ENCODE assay signal across 9 cellular contexts in genomic region chr22:40414838-40415505, GRCh38. TPM values are rescaled to one million over a fixed set of nuclear protein-coding genes. Genes with fewer than 3 reads are reported as not detected.
A peak's percentile ranks its signal among the peaks of the same experiment; 100 is the strongest.
DNase-seq lines count a peak whose midpoint lies in the region; ATAC-seq and TF ChIP-seq lines count a peak whose summit lies in the region.
"Had no signal": no experiment of that assay in that cellular context is flagged by ENCODE, and none has a peak within 500 bp of the region (broad histone marks: within the 10 kb centered on the region; RNA-seq: fewer than 3 reads in every experiment).

No MANE protein-coding gene starts in this region.

- H3K36me3 ChIP-seq in esophagus muscularis mucosa (peaks cover 40 to 67% (median 64%) of the 10 kb centered on the region in 4 donors), upper lobe of left lung (peaks cover 16 to 65% (median 57%) of the 10 kb centered on the region in 4 donors)

- H3K9me3 ChIP-seq in esophagus muscularis mucosa (no peaks in the 10 kb centered on the region), upper lobe of left lung (no peaks in the 10 kb centered on the region)

- H3K4me1 ChIP-seq in esophagus muscularis mucosa (peaks cover 5 to 26% (median 22%) of the 10 kb centered on the region in 4 donors), upper lobe of left lung (peaks cover 6 to 19% (median 12%) of the 10 kb centered on the region in 4 donors)

- no peaks in the 10 kb centered on the region for H3K27me3 ChIP-seq in esophagus muscularis mucosa
- no peaks in the 10 kb centered on the region for H3K27me3 ChIP-seq in upper lobe of left lung

- H3K9me3 Mint-ChIP-seq in stimulated activated naive CD8-positive, alpha-beta T cell treated with anti-CD3 and anti-CD28 coated beads, Interleukin-15, Interleukin-2, amounts not matched to agents 100 ng/mL and 50 ng/mL, for 24 hours: no peaks in the 10 kb centered on the region

- H3K4me3 ChIP-seq in esophagus muscularis mucosa (no peak overlapping the region), upper lobe of left lung (no peak overlapping the region)

- peaks cover 44% of the 10 kb centered on the region for H3K4me1 Mint-ChIP-seq in stimulated activated naive CD8-positive, alpha-beta T cell treated with anti-CD3 and anti-CD28 coated beads, Interleukin-15, Interleukin-2, amounts not matched to agents 100 ng/mL and 50 ng/mL, for 24 hours (ENCODE audit: low read depth)

- no peak for TF ChIP-seq POLR2A in esophagus muscularis mucosa (IDR thresholded peaks at IDR 0.05; ENCODE audit: low read depth)
- no peak for TF ChIP-seq POLR2A in upper lobe of left lung (IDR thresholded peaks at IDR 0.05)

- TF ChIP-seq CTCF in esophagus muscularis mucosa (IDR thresholded peaks at IDR 0.05) (no peak), upper lobe of left lung (IDR thresholded peaks at IDR 0.05) (no peak)

- intact Hi-C loops in esophagus muscularis mucosa (cut with DNase I): no loop called here

- no peak for ATAC-seq in stimulated activated naive CD8-positive, alpha-beta T cell treated with anti-CD3 and anti-CD28 coated beads, Interleukin-15, Interleukin-2, amounts not matched to agents 100 U/mL and 50 U/mL, for 24 hours
- ATAC-seq in upper lobe of left lung (ENCODE audit: low FRiP score in 2 of 2) (peak in 1 of 2 donors; percentile 3), GM18519 (IDR thresholded peaks at IDR 0.05; ENCODE audit: low FRiP score, unreplicated experiment) (no peak)

- H3K27ac Mint-ChIP-seq in stimulated activated naive CD8-positive, alpha-beta T cell treated with anti-CD3 and anti-CD28 coated beads, Interleukin-15, Interleukin-2, amounts not matched to agents 100 ng/mL and 50 ng/mL, for 24 hours: peak overlapping the region; percentile 76

- H3K4me3 Mint-ChIP-seq in stimulated activated naive CD8-positive, alpha-beta T cell treated with anti-CD3 and anti-CD28 coated beads, Interleukin-15, Interleukin-2, amounts not matched to agents 100 ng/mL and 50 ng/mL, for 24 hours: no peak overlapping the region

- TF ChIP-seq EP300 in esophagus muscularis mucosa (IDR thresholded peaks at IDR 0.05) (no peak), upper lobe of left lung (IDR thresholded peaks at IDR 0.05) (no peak)

- H3K27me3 Mint-ChIP-seq in stimulated activated naive CD8-positive, alpha-beta T cell treated with anti-CD3 and anti-CD28 coated beads, Interleukin-15, Interleukin-2, amounts not matched to agents 100 ng/mL and 50 ng/mL, for 24 hours: no peaks in the 10 kb centered on the region

- peaks cover 46% of the 10 kb centered on the region for H3K36me3 Mint-ChIP-seq in stimulated activated naive CD8-positive, alpha-beta T cell treated with anti-CD3 and anti-CD28 coated beads, Interleukin-15, Interleukin-2, amounts not matched to agents 100 ng/mL and 50 ng/mL, for 24 hours (ENCODE audit: low read depth)

- no peak for DNase-seq in stimulated activated naive CD8-positive, alpha-beta T cell treated with anti-CD3 and anti-CD28 coated beads, Interleukin-15, Interleukin-2, amounts not matched to agents 100 U/mL and 50 U/mL, for 24 hours
- peak; percentile 90 for DNase-seq in RPMI8226
- DNase-seq in esophagus muscularis mucosa (ENCODE audit: extremely low spot score): no peak
- DNase-seq in upper lobe of left lung: peak in 1 of 2 donors; percentile 65
- DNase-seq in GOT3 (lab: John Stamatoyannopoulos, UW): no peak
- no peak for DNase-seq in NCI-H69 (lab: John Stamatoyannopoulos, UW)
- DNase-seq: activated CD8-positive, alpha-beta memory T cell treated with anti-CD3 and anti-CD28 coated beads for 24 hours had no signal

- H3K27ac ChIP-seq in esophagus muscularis mucosa (replicated peaks in 1 of 4) (peak overlapping the region in 3 of 4 donors; percentile 2 to 39 (median 9)), upper lobe of left lung (peak overlapping the region in 3 of 4 donors; percentile 55 to 68 (median 61))

- WGBS in esophagus muscularis mucosa: 91% methylated on average over 10 of the region's 10 CpGs
- 93 to 98% methylated on average over 9 to 10 of the region's 10 CpGs for WGBS in upper lobe of left lung, 2 donors

RNA-seq across cellular contexts. Expression of gene SGSM3, which starts 44.6 kb away (rescaled TPM):
- 10 to 100 TPM; 29.2 to 53.0 (median 37.1) TPM for total RNA-seq in esophagus muscularis mucosa
- 100 to 1,000 TPM in 2 of 6 donors, 10 to 100 TPM in 4; 51.8 to 199 (median 84.0) TPM for total RNA-seq in upper lobe of left lung
